In genomic region chrX:155028192-155028591, GRCh38 we compare ENCODE assay signal across 8 cellular contexts. TPM values are rescaled to one million over a fixed set of nuclear protein-coding genes. Genes with fewer than 3 reads are reported as not detected.
DNase-seq lines count a peak whose midpoint lies in the region; ATAC-seq and TF ChIP-seq lines count a peak whose summit lies in the region.

No MANE protein-coding gene starts in this region.

- peak overlapping the region; percentile 84 for H3K4me3 ChIP-seq in GM23338
- H3K4me3 ChIP-seq in right lobe of liver = peak overlapping the region; percentile 56 to 62 (median 58)

- H3K36me3 Mint-ChIP-seq in GM23338 (ENCODE audit: low read depth) = no peaks in the 10 kb centered on the region
- H3K36me3 Mint-ChIP-seq in activated T-helper 17 cell treated with anti-CD3 and anti-CD28 coated beads, Interleukin-2, amount 50 U/mL, for 72 hours (ENCODE audit: low read depth) = peaks cover 11% of the 10 kb centered on the region

- H3K9me2 ChIP-seq in GM23338 (ENCODE audit: insufficient read depth) = no peaks in the 10 kb centered on the region

- no peaks in the 10 kb centered on the region for H4K20me1 ChIP-seq in GM23338 (replicated peaks; ENCODE audit: insufficient read depth)

- no peaks in the 10 kb centered on the region; the same call in 2 of the 3 replicates for H3K9me3 Mint-ChIP-seq in GM23338
- H3K9me3 Mint-ChIP-seq in activated T-helper 17 cell treated with anti-CD3 and anti-CD28 coated beads, Interleukin-2, amount 50 U/mL, for 72 hours = no peaks in the 10 kb centered on the region

- H3K27me3 ChIP-seq in GM23338 (ENCODE audit: insufficient read depth) = no peaks in the 10 kb centered on the region
- no peaks in the 10 kb centered on the region for H3K27me3 ChIP-seq in right lobe of liver

- DNase-seq in GM23338 (ENCODE audit: low spot score) = no peak
- no peak for DNase-seq in right lobe of liver
- no peak for DNase-seq in iPS-NIHi7 (ENCODE audit: extremely low spot score)
- DNase-seq in NCI-H510A treated with DMSO at 0.1 percent for 48 hours (lab: John Stamatoyannopoulos, UW) = no peak
- no peak for DNase-seq in globus pallidus (ENCODE audit: low spot score)

- no peaks in the 10 kb centered on the region for H3K9me3 ChIP-seq in right lobe of liver

- H3K27ac Mint-ChIP-seq in GM23338 = no peak overlapping the region
- H3K27ac Mint-ChIP-seq in activated T-helper 17 cell treated with anti-CD3 and anti-CD28 coated beads, Interleukin-2, amount 50 U/mL, for 72 hours = peak overlapping the region; percentile 86

- intact Hi-C loops in right lobe of liver (cut with DNase I) = no loop called here

- H3K4me2 ChIP-seq in GM23338 = peak overlapping the region; percentile 82

- peak overlapping the region; percentile 94 for H3K27ac ChIP-seq in 22Rv1
- H3K27ac ChIP-seq in GM23338 (ENCODE audit: low read depth) = no peak overlapping the region
- peak overlapping the region; percentile 93 to 97 (median 97) for H3K27ac ChIP-seq in right lobe of liver

- H3K4me3 Mint-ChIP-seq in GM23338 = peak overlapping the region; percentile 82; the same call in 2 of the 3 replicates
- peak overlapping the region; percentile 86 for H3K4me3 Mint-ChIP-seq in activated T-helper 17 cell treated with anti-CD3 and anti-CD28 coated beads, Interleukin-2, amount 50 U/mL, for 72 hours

- ATAC-seq in GM23338 (no peak), right lobe of liver (peak in 1 of 4 donors; percentile 2), HG03108 (IDR thresholded peaks at IDR 0.05; ENCODE audit: unreplicated experiment) (no peak)
- no peak for ATAC-seq in activated T-helper 17 cell treated with anti-CD3 and anti-CD28 coated beads, Interleukin-2, amount 50 U/mL, for 72 hours (replicated peaks)

- H3K4me1 Mint-ChIP-seq in GM23338 = peaks cover 9% of the 10 kb centered on the region; the same call in 2 of the 3 replicates
- peaks cover 7% of the 10 kb centered on the region for H3K4me1 Mint-ChIP-seq in activated T-helper 17 cell treated with anti-CD3 and anti-CD28 coated beads, Interleukin-2, amount 50 U/mL, for 72 hours

- no peak overlapping the region for H2AFZ ChIP-seq in GM23338

- WGBS in right lobe of liver (ENCODE audit: insufficient coverage, low coverage, low lambda C conversion rate, missing lambda C conversion rate) = 31% methylated on average over 4 of the region's 4 CpGs

- H3K4me1 ChIP-seq in GM23338 (ENCODE audit: insufficient read depth) (0 out of 2 replicates have a peak, but pooled peaks cover 4% of the 10 kb centered on the region), right lobe of liver (no peaks in the 10 kb centered on the region)

- peaks cover 43% of the 10 kb centered on the region for H3K79me2 ChIP-seq in GM23338 (replicated peaks; ENCODE audit: insufficient read depth)

- H3K36me3 ChIP-seq in GM23338 (ENCODE audit: insufficient read depth) (no peaks in the 10 kb centered on the region), right lobe of liver (no peaks in the 10 kb centered on the region)

- no peak for TF ChIP-seq POLR2A in right lobe of liver (IDR thresholded peaks at IDR 0.05)

- H3F3A ChIP-seq in GM23338 (replicated peaks; ENCODE audit: low read depth) = no peaks in the 10 kb centered on the region

- TF ChIP-seq CTCF in 22Rv1 (IDR thresholded peaks at IDR 0.05) (no peak), GM23338 (conservative IDR thresholded peaks at IDR 0.05; ENCODE audit: low read depth in 2 of 2) (no peak; a peak in 1 of 4 replicates), right lobe of liver (IDR thresholded peaks at IDR 0.05) (no peak)

- H3K27me3 Mint-ChIP-seq in GM23338 (ENCODE audit: insufficient read depth, low read depth, poor library complexity) = peaks cover 7% of the 10 kb centered on the region
- no peaks in the 10 kb centered on the region for H3K27me3 Mint-ChIP-seq in activated T-helper 17 cell treated with anti-CD3 and anti-CD28 coated beads, Interleukin-2, amount 50 U/mL, for 72 hours

TF ChIP-seq in GM23338, 12 proteins besides CTCF, POLR2A, EP300 and RAD21 (continues in another document):
- TF ChIP-seq ZNF331 (CRISPR knock-in tag; IDR thresholded peaks at IDR 0.05; ENCODE audit: low read depth) = no peak
- TF ChIP-seq, protein P1, sequence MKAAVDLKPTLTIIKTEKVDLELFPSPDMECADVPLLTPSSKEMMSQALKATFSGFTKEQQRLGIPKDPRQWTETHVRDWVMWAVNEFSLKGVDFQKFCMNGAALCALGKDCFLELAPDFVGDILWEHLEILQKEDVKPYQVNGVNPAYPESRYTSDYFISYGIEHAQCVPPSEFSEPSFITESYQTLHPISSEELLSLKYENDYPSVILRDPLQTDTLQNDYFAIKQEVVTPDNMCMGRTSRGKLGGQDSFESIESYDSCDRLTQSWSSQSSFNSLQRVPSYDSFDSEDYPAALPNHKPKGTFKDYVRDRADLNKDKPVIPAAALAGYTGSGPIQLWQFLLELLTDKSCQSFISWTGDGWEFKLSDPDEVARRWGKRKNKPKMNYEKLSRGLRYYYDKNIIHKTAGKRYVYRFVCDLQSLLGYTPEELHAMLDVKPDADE (IDR thresholded peaks at IDR 0.05) = no peak

RNA-seq across cellular contexts. Expression of gene FUNDC2, which starts 1.5 kb away (rescaled TPM):
- 26.3 and 28.6 TPM in 2 replicates for total RNA-seq in GM23338 (2014; rRNA removed; shearing (Covaris generic))
- polyA plus RNA-seq in GM23338 (2016; fragmentation: Nextera tagmentation; extraction: Ambion mirVana) = 51.6 and 58.5 TPM in 2 replicates
- total RNA-seq in activated T-helper 17 cell treated with anti-CD3 and anti-CD28 coated beads, Interleukin-2, amount 50 U/mL, for 72 hours = 10 to 100 TPM; 72.1 to 73.8 TPM
- 10 to 100 TPM; 24.2 to 70.5 (median 39.7) TPM for total RNA-seq in right lobe of liver

RNA-seq across cellular contexts. Expression of gene F8, which starts 5.7 kb away (rescaled TPM):
- total RNA-seq in GM23338 (2014; rRNA removed; shearing (Covaris generic)) = 1.8 and 2.9 TPM in 2 replicates
- polyA plus RNA-seq in GM23338 (2016; fragmentation: Nextera tagmentation; extraction: Ambion mirVana) = 0.63 and 0.70 TPM in 2 replicates
- 1 to 10 TPM; 5.6 to 7.9 TPM for total RNA-seq in activated T-helper 17 cell treated with anti-CD3 and anti-CD28 coated beads, Interleukin-2, amount 50 U/mL, for 72 hours
- total RNA-seq in right lobe of liver = 10 to 100 TPM; 19.4 to 36.2 (median 26.3) TPM

RNA-seq across cellular contexts. Expression of gene CMC4, which starts 42.7 kb away (rescaled TPM):
- total RNA-seq in GM23338 (2014; rRNA removed; shearing (Covaris generic)) = 5.7 and 9.9 TPM in 2 replicates
- 14.7 and 16.3 TPM in 2 replicates for polyA plus RNA-seq in GM23338 (2016; fragmentation: Nextera tagmentation; extraction: Ambion mirVana)
- 1 to 10 TPM; 3.2 to 7.1 TPM for total RNA-seq in activated T-helper 17 cell treated with anti-CD3 and anti-CD28 coated beads, Interleukin-2, amount 50 U/mL, for 72 hours
- 10 to 100 TPM in 2 of 6 experiments, 1 to 10 TPM in 4; 3.9 to 12.2 (median 7.6) TPM for total RNA-seq in right lobe of liver

RNA-seq across cellular contexts. Expression of gene MTCP1, which starts 42.7 kb away (rescaled TPM):
- total RNA-seq in GM23338 (2014; rRNA removed; shearing (Covaris generic)) = 0.83 and 6.3 TPM in 2 replicates
- polyA plus RNA-seq in GM23338 (2016; fragmentation: Nextera tagmentation; extraction: Ambion mirVana) = 17.7 and 28.3 TPM in 2 replicates
- 10 to 100 TPM; 18.3 to 19.8 TPM for total RNA-seq in activated T-helper 17 cell treated with anti-CD3 and anti-CD28 coated beads, Interleukin-2, amount 50 U/mL, for 72 hours
- 10 to 100 TPM in 4 of 6 experiments, 1 to 10 TPM in 1, under 1 TPM in 1; 0.98 to 26.8 (median 16.6) TPM for total RNA-seq in right lobe of liver

RNA-seq across cellular contexts. Expression of gene BRCC3, which starts 43.1 kb away (rescaled TPM):
- total RNA-seq in GM23338 (2014; rRNA removed; shearing (Covaris generic)) = 14.1 and 18.4 TPM in 2 replicates
- 19.9 and 26.7 TPM in 2 replicates for polyA plus RNA-seq in GM23338 (2016; fragmentation: Nextera tagmentation; extraction: Ambion mirVana)
- 10 to 100 TPM; 29.1 to 48.7 TPM for total RNA-seq in activated T-helper 17 cell treated with anti-CD3 and anti-CD28 coated beads, Interleukin-2, amount 50 U/mL, for 72 hours
- 10 to 100 TPM; 10.1 to 13.4 (median 10.5) TPM for total RNA-seq in right lobe of liver
